ENCODE assay signal across 18 cellular contexts in the genomic region with DNA sequence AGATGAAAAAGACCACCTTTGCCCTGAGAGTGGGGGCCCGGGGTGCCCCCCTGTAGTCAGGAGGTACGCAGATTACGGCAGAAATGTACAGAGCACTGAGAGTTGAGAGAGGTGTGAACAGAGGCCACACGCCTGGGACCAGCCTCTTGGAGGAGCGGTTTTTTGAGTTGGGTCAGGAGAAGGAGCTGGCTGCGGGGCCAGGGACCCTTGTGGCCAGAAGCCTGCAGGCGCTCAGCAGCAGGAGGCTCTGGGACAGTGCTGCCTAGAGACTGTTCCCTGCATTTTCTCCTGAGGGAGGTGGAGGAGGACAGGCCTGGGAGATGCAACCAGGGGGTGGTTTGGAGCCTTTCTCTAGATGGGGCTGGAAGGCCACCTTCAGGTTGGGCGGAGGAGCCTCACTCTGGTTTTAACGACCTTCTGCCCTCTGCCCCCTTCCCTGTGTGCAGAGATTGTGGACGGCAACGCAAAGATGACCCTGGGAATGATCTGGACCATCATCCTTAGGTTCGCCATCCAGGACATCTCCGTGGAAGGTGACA. TPM values are rescaled to one million over a fixed set of nuclear protein-coding genes. Genes with fewer than 3 reads are reported as not detected.
DNase-seq lines count a peak whose midpoint lies in the region; ATAC-seq and TF ChIP-seq lines count a peak whose summit lies in the region.
"Had no signal": no experiment of that assay in that cellular context is flagged by ENCODE, and none has a peak within 500 bp of the region (broad histone marks: within the 10 kb centered on the region; RNA-seq: fewer than 3 reads in every experiment).

No MANE protein-coding gene starts in this region.

- H3K36me3 Mint-ChIP-seq in T-helper 2 cell treated with Interferon-gamma antibody and Interleukin-4, amounts not matched to agents 5 μg/mL and 100 μg/mL, for 36 hours (ENCODE audit: low read depth): peaks cover 47% of the 10 kb centered on the region
- H3K36me3 Mint-ChIP-seq in effector memory CD8-positive, alpha-beta T cell (ENCODE audit: insufficient read depth): peaks cover 66% of the 10 kb centered on the region

- no peak overlapping the region for H3K27ac ChIP-seq in trophoblast cell (ENCODE audit: low read depth, low read length)
- H3K27ac ChIP-seq: WERI-Rb-1 had no signal

- no peak overlapping the region for H3K14ac ChIP-seq in trophoblast cell (ENCODE audit: low read length)

- H3K4me3 ChIP-seq in Loucy (ENCODE audit: low read length, poor library complexity, severe bottlenecking) (no peak overlapping the region), trophoblast cell (ENCODE audit: low read depth, low read length) (no peak overlapping the region)
- H3K4me3 ChIP-seq: thoracic aorta had no signal

- no peak overlapping the region for H3K4ac ChIP-seq in trophoblast cell (ENCODE audit: low read depth, low read length)

- no peak overlapping the region for H4K8ac ChIP-seq in trophoblast cell (ENCODE audit: low read depth, low read length)

- TF ChIP-seq CTCF in Loucy (conservative IDR thresholded peaks at IDR 0.05; ENCODE audit: low read length): 0 out of 2 replicates have a peak, but pooled peaks have one; percentile 15

- H4K12ac ChIP-seq in trophoblast cell (ENCODE audit: low read depth, low read length): no peak overlapping the region

- H3K27me3 ChIP-seq in Loucy (ENCODE audit: insufficient read depth, low read length, poor library complexity, severe bottlenecking) (no peaks in the 10 kb centered on the region), trophoblast cell (ENCODE audit: insufficient read depth, low read length) (no peaks in the 10 kb centered on the region)

- H3K23ac ChIP-seq in trophoblast cell (ENCODE audit: low read length): no peak overlapping the region

- no peak overlapping the region for H3K4me3 Mint-ChIP-seq in T-helper 2 cell treated with Interferon-gamma antibody and Interleukin-4, amounts not matched to agents 5 μg/mL and 100 μg/mL, for 36 hours
- H3K4me3 Mint-ChIP-seq in effector memory CD8-positive, alpha-beta T cell: no peak overlapping the region

- H2BK120ac ChIP-seq in trophoblast cell (ENCODE audit: insufficient read depth, low read length, poor library complexity): no peak overlapping the region

- no peaks in the 10 kb centered on the region for H3K9me3 ChIP-seq in Loucy (ENCODE audit: insufficient read depth, low read depth, low read length)
- peaks cover 3% of the 10 kb centered on the region for H3K9me3 ChIP-seq in trophoblast cell (ENCODE audit: insufficient read depth, low read depth, low read length)
- H3K9me3 ChIP-seq: thoracic aorta had no signal

- no peaks in the 10 kb centered on the region for H3K9me2 ChIP-seq in Loucy (replicated peaks; ENCODE audit: low read depth, low read length)

- peaks cover 95% of the 10 kb centered on the region; the same call in 1 of the 2 replicates for H3K36me3 ChIP-seq in Loucy (ENCODE audit: insufficient read depth, low read length)
- peaks cover 97 to 98% of the 10 kb centered on the region in 2 experiments for H3K36me3 ChIP-seq in trophoblast cell (ENCODE audit: control insufficient read depth in 1 of 2, insufficient read depth in 2 of 2, low read length in 2 of 2)

- H3F3A ChIP-seq in Loucy (ENCODE audit: low read depth): no peaks in the 10 kb centered on the region

- no peaks in the 10 kb centered on the region for H3K4me1 Mint-ChIP-seq in T-helper 2 cell treated with Interferon-gamma antibody and Interleukin-4, amounts not matched to agents 5 μg/mL and 100 μg/mL, for 36 hours (ENCODE audit: low read depth)
- H3K4me1 Mint-ChIP-seq in effector memory CD8-positive, alpha-beta T cell (ENCODE audit: low read depth in 2 of 2): peaks cover 6 to 9% of the 10 kb centered on the region in 2 donors

- H2BK12ac ChIP-seq in trophoblast cell (ENCODE audit: low read length): no peak overlapping the region

- H3K27me3 Mint-ChIP-seq in T-helper 2 cell treated with Interferon-gamma antibody and Interleukin-4, amounts not matched to agents 5 μg/mL and 100 μg/mL, for 36 hours (ENCODE audit: low read depth): no peaks in the 10 kb centered on the region
- no peaks in the 10 kb centered on the region for H3K27me3 Mint-ChIP-seq in effector memory CD8-positive, alpha-beta T cell

- H2AFZ ChIP-seq in Loucy (ENCODE audit: low read length) (no peak overlapping the region), trophoblast cell (ENCODE audit: insufficient read depth, low read length, poor library complexity) (no peak overlapping the region)

- H3K4me1 ChIP-seq in Loucy (ENCODE audit: insufficient read depth, low read length, poor library complexity, severe bottlenecking) (no peaks in the 10 kb centered on the region), trophoblast cell (ENCODE audit: control insufficient read depth in 1 of 2, insufficient read depth in 2 of 2, low read length in 2 of 2) (peaks cover 3 to 4% of the 10 kb centered on the region in 2 experiments)

- H3K4me2 ChIP-seq in Loucy (ENCODE audit: low read depth, low read length, poor library complexity, severe bottlenecking) (no peak overlapping the region), trophoblast cell (ENCODE audit: low read length) (no peak overlapping the region)

- ATAC-seq in effector memory CD8-positive, alpha-beta T cell (replicated peaks): no peak
- ATAC-seq in GM21423 (IDR thresholded peaks at IDR 0.05; ENCODE audit: unreplicated experiment): no peak
- no peak for ATAC-seq in GM21367 (IDR thresholded peaks at IDR 0.05; ENCODE audit: unreplicated experiment)
- ATAC-seq in GM21717 (IDR thresholded peaks at IDR 0.05; ENCODE audit: unreplicated experiment): no peak

- no peak overlapping the region for H2BK5ac ChIP-seq in trophoblast cell (ENCODE audit: low read depth, low read length, poor library complexity)

- H4K20me1 ChIP-seq in Loucy (ENCODE audit: insufficient read depth, low read length, poor library complexity, severe bottlenecking): peaks cover 11% of the 10 kb centered on the region

- peak overlapping the region; percentile 12 for H3K18ac ChIP-seq in trophoblast cell (ENCODE audit: low read length)

- peak overlapping the region; percentile 26 for H3K27ac Mint-ChIP-seq in T-helper 2 cell treated with Interferon-gamma antibody and Interleukin-4, amounts not matched to agents 5 μg/mL and 100 μg/mL, for 36 hours
- peak overlapping the region; percentile 23 to 31 for H3K27ac Mint-ChIP-seq in effector memory CD8-positive, alpha-beta T cell

- H3K9me3 Mint-ChIP-seq in T-helper 2 cell treated with Interferon-gamma antibody and Interleukin-4, amounts not matched to agents 5 μg/mL and 100 μg/mL, for 36 hours: no peaks in the 10 kb centered on the region
- no peaks in the 10 kb centered on the region for H3K9me3 Mint-ChIP-seq in effector memory CD8-positive, alpha-beta T cell

- no peak for DNase-seq in T-helper 2 cell treated with Interferon-gamma antibody and Interleukin-4, amounts not matched to agents 5 μg/mL and 100 μg/mL, for 36 hours (ENCODE audit: low spot score)
- no peak for DNase-seq in T-helper 2 cell
- no peak for DNase-seq in effector memory CD8-positive, alpha-beta T cell
- no peak for DNase-seq in trophoblast cell
- DNase-seq: 8988T; DND-41; effector CD8-positive, alpha-beta T cell; MM.1S; NCI-H1930; NCI-H510A treated with DMSO at 0.1 percent for 48 hours; stimulated activated CD4-positive, alpha-beta T cell treated with anti-CD3 and anti-CD28 coated beads, Interleukin-2, amount 100 ng/mL, for 48 hours; WERI-Rb-1 had no signal

- H4K91ac ChIP-seq in trophoblast cell (ENCODE audit: low read depth, low read length): no peak overlapping the region

- H2AK5ac ChIP-seq in trophoblast cell (ENCODE audit: low read length): no peak overlapping the region

- H3K79me2 ChIP-seq in Loucy (ENCODE audit: insufficient read depth, low read length) (peaks cover 19% of the 10 kb centered on the region), trophoblast cell (ENCODE audit: control insufficient read depth, insufficient read depth, low read length, poor library complexity) (no peaks in the 10 kb centered on the region)

- H3K9ac ChIP-seq in Loucy (ENCODE audit: low read depth, low read length, poor library complexity, severe bottlenecking) (no peak overlapping the region), trophoblast cell (ENCODE audit: low read length) (no peak overlapping the region)

- no CpG with 5 or more reads among the region's 13 CpGs for WGBS in trophoblast cell (ENCODE audit: extremely low coverage, insufficient coverage, insufficient read length)

- H3K79me1 ChIP-seq in trophoblast cell (ENCODE audit: low read length): no peaks in the 10 kb centered on the region

RNA-seq across cellular contexts. Expression of a gene that starts 39.7 kb away (rescaled TPM):
- 11.0 and 11.5 TPM in 2 replicates for polyA plus RNA-seq in trophoblast cell (2013)
- polyA plus RNA-seq: neural cell had no signal

RNA-seq across cellular contexts. Expression of a gene that starts 57.1 kb away (rescaled TPM):
- 442 and 468 TPM in 2 replicates for polyA plus RNA-seq in trophoblast cell (2013)
